In the genomic region with DNA sequence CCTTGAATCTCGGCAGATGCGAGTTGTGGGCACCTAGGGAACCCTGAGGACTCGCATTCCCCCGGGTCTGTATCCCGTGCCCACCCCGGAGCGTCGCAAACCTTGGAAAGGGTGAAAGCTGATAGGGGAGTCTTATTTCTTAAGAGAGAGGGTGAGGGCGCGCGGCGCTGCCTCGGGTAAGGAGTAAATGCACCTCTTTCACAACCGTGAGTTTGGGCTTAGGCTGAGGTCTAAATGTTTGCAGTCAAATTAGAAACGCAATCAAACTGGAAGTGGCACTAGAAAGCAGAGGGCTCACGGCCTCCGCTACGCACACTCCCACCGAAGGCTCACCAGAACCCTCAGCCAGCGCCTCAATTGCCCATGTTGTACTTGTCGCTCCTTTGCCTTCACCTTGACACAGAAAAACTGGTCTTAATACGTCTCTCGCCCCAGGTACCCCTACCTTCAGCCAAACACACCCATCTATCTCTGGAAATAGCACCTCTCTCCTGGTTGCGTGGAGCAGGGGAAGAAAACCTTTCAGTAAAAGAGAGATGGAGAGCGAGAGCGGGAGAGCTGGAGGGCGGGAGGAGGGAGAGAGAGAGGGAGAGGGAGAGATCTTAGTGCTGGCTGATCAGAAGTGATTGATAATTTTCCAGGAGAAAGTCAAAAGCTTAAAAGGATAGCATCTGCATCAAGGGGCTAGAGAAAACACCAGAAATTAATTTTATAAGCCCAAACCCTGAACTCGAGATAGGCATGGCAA, we compare ENCODE assay signal across 10 cellular contexts. TPM values are rescaled to one million over a fixed set of nuclear protein-coding genes. Genes with fewer than 3 reads are reported as not detected.
DNase-seq lines count a peak whose midpoint lies in the region; ATAC-seq and TF ChIP-seq lines count a peak whose summit lies in the region.
"Had no signal": no experiment of that assay in that cellular context is flagged by ENCODE, and none has a peak within 500 bp of the region (broad histone marks: within the 10 kb centered on the region; RNA-seq: fewer than 3 reads in every experiment).

No MANE protein-coding gene starts in this region.

- TF ChIP-seq CTCF in mucosa of descending colon (IDR thresholded peaks at IDR 0.05): no peak

- H3K4me3 Mint-ChIP-seq in stimulated activated naive CD8-positive, alpha-beta T cell treated with anti-CD3 and anti-CD28 coated beads, Interleukin-15, Interleukin-2, amounts not matched to agents 100 ng/mL and 50 ng/mL, for 24 hours: peak overlapping the region; percentile 80
- peak overlapping the region; percentile 8 to 78 for H3K4me3 Mint-ChIP-seq in effector memory CD8-positive, alpha-beta T cell
- peak overlapping the region in 8 of 10 donors; percentile 42 to 87 (median 81) for H3K4me3 Mint-ChIP-seq in naive thymus-derived CD4-positive, alpha-beta T cell

- H3K4me3 ChIP-seq in naive thymus-derived CD4-positive, alpha-beta T cell (ENCODE audit: low read length): no peak overlapping the region
- H3K4me3 ChIP-seq in mucosa of descending colon: no peak overlapping the region

- H3K36me3 ChIP-seq in naive thymus-derived CD4-positive, alpha-beta T cell (ENCODE audit: control insufficient read depth in 2 of 3, insufficient read depth in 3 of 3, low read length in 3 of 3): no peaks in the 10 kb centered on the region
- H3K36me3 ChIP-seq in mucosa of descending colon (ENCODE audit: low read depth): no peaks in the 10 kb centered on the region

- no peak overlapping the region for H3K27ac Mint-ChIP-seq in stimulated activated naive CD8-positive, alpha-beta T cell treated with anti-CD3 and anti-CD28 coated beads, Interleukin-15, Interleukin-2, amounts not matched to agents 100 ng/mL and 50 ng/mL, for 24 hours
- no peak overlapping the region for H3K27ac Mint-ChIP-seq in effector memory CD8-positive, alpha-beta T cell
- no peak overlapping the region for H3K27ac Mint-ChIP-seq in naive thymus-derived CD4-positive, alpha-beta T cell

- peaks cover 79% of the 10 kb centered on the region for H3K27me3 Mint-ChIP-seq in stimulated activated naive CD8-positive, alpha-beta T cell treated with anti-CD3 and anti-CD28 coated beads, Interleukin-15, Interleukin-2, amounts not matched to agents 100 ng/mL and 50 ng/mL, for 24 hours
- peaks cover 78 to 95% of the 10 kb centered on the region in 2 donors for H3K27me3 Mint-ChIP-seq in effector memory CD8-positive, alpha-beta T cell
- peaks cover 78 to 83% (median 79%) of the 10 kb centered on the region in 5 donors for H3K27me3 Mint-ChIP-seq in naive thymus-derived CD4-positive, alpha-beta T cell

- intact Hi-C loops in naive thymus-derived CD4-positive, alpha-beta T cell (cut with micrococcal nuclease): loop anchor here in 1 of 2 donors (2.0 to 5.0 kb wide), 2 partner anchors 15 to 905 kb away; no protein-coding TSS in a partner anchor
- intact Hi-C loops in mucosa of descending colon (cut with DNase I, micrococcal nuclease): loop anchor here in 1 of 2 donors (10.0 kb wide), 2 partner anchors 63 to 557 kb away; no protein-coding TSS in a partner anchor

- H3K9me3 ChIP-seq in naive thymus-derived CD4-positive, alpha-beta T cell (ENCODE audit: control insufficient read depth in 2 of 3, low read length in 3 of 3): no peaks in the 10 kb centered on the region
- H3K9me3 ChIP-seq in mucosa of descending colon: no peaks in the 10 kb centered on the region

- no peaks in the 10 kb centered on the region for H3K9me3 Mint-ChIP-seq in stimulated activated naive CD8-positive, alpha-beta T cell treated with anti-CD3 and anti-CD28 coated beads, Interleukin-15, Interleukin-2, amounts not matched to agents 100 ng/mL and 50 ng/mL, for 24 hours
- peaks cover 0 to 2% of the 10 kb centered on the region in 2 donors for H3K9me3 Mint-ChIP-seq in effector memory CD8-positive, alpha-beta T cell
- peaks cover 0 to 3% (median 0%) of the 10 kb centered on the region in 11 donors for H3K9me3 Mint-ChIP-seq in naive thymus-derived CD4-positive, alpha-beta T cell

- H3K27me3 ChIP-seq in naive thymus-derived CD4-positive, alpha-beta T cell (ENCODE audit: control insufficient read depth in 2 of 2, insufficient read depth in 2 of 2, low read length in 2 of 2): peaks cover 0 to 16% of the 10 kb centered on the region in 2 donors

- no peak for DNase-seq in stimulated activated naive CD8-positive, alpha-beta T cell treated with anti-CD3 and anti-CD28 coated beads, Interleukin-15, Interleukin-2, amounts not matched to agents 100 U/mL and 50 U/mL, for 24 hours
- DNase-seq in effector memory CD8-positive, alpha-beta T cell: no peak
- no peak for DNase-seq in naive thymus-derived CD4-positive, alpha-beta T cell
- no peak for DNase-seq in NCI-H526 (lab: John Stamatoyannopoulos, UW)
- DNase-seq in mucosa of descending colon: no peak
- DNase-seq: NCI-H510A had no signal

- POLR2A ChIA-PET in naive thymus-derived CD4-positive, alpha-beta T cell (lab: Charles Lee): no interaction called here

- H3K4me1 Mint-ChIP-seq in stimulated activated naive CD8-positive, alpha-beta T cell treated with anti-CD3 and anti-CD28 coated beads, Interleukin-15, Interleukin-2, amounts not matched to agents 100 ng/mL and 50 ng/mL, for 24 hours (ENCODE audit: low read depth): peaks cover 39% of the 10 kb centered on the region
- peaks cover 20 to 21% of the 10 kb centered on the region in 2 donors for H3K4me1 Mint-ChIP-seq in effector memory CD8-positive, alpha-beta T cell (ENCODE audit: low read depth in 2 of 2)
- peaks cover 20 to 38% (median 35%) of the 10 kb centered on the region in 7 donors for H3K4me1 Mint-ChIP-seq in naive thymus-derived CD4-positive, alpha-beta T cell

- CTCF ChIA-PET in naive thymus-derived CD4-positive, alpha-beta T cell (lab: Charles Lee): no interaction called here

- H3K36me3 Mint-ChIP-seq in stimulated activated naive CD8-positive, alpha-beta T cell treated with anti-CD3 and anti-CD28 coated beads, Interleukin-15, Interleukin-2, amounts not matched to agents 100 ng/mL and 50 ng/mL, for 24 hours (ENCODE audit: low read depth): peaks cover 5% of the 10 kb centered on the region
- H3K36me3 Mint-ChIP-seq in effector memory CD8-positive, alpha-beta T cell (ENCODE audit: insufficient read depth): peaks cover 2% of the 10 kb centered on the region
- H3K36me3 Mint-ChIP-seq in naive thymus-derived CD4-positive, alpha-beta T cell: no peaks in the 10 kb centered on the region

- H3K4me1 ChIP-seq in naive thymus-derived CD4-positive, alpha-beta T cell (ENCODE audit: control insufficient read depth in 2 of 2, insufficient read depth in 2 of 2, low read length in 2 of 2): peaks cover 0 to 9% of the 10 kb centered on the region in 2 donors
- peaks cover 15% of the 10 kb centered on the region for H3K4me1 ChIP-seq in mucosa of descending colon (ENCODE audit: low read depth)

- H3K27ac ChIP-seq in naive thymus-derived CD4-positive, alpha-beta T cell (ENCODE audit: low read depth, low read length): no peak overlapping the region
- H3K27ac ChIP-seq: C4-2B had no signal

- no peak for ATAC-seq in stimulated activated naive CD8-positive, alpha-beta T cell treated with anti-CD3 and anti-CD28 coated beads, Interleukin-15, Interleukin-2, amounts not matched to agents 100 U/mL and 50 U/mL, for 24 hours
- no peak for ATAC-seq in effector memory CD8-positive, alpha-beta T cell (replicated peaks)
- no peak for ATAC-seq in naive thymus-derived CD4-positive, alpha-beta T cell
- ATAC-seq in GM21825 (IDR thresholded peaks at IDR 0.05; ENCODE audit: unreplicated experiment) (no peak), HG02981 (IDR thresholded peaks at IDR 0.05; ENCODE audit: unreplicated experiment) (no peak), mucosa of descending colon (no peak)

RNA-seq across cellular contexts. Expression of a gene that starts 1.7 kb away (rescaled TPM):
- 10 to 100 TPM in 1 of 5 experiments, 1 to 10 TPM in 2, under 1 TPM in 1, not detected in 1; 0.27 to 11.0 (median 2.1) TPM for total RNA-seq in naive thymus-derived CD4-positive, alpha-beta T cell
- polyA plus RNA-seq in naive thymus-derived CD4-positive, alpha-beta T cell: not detected
- 10 to 100 TPM in 1 of 3 donors, 1 to 10 TPM in 2; 2.6 to 43.4 (median 6.2) TPM for total RNA-seq in mucosa of descending colon
